In the genomic region with DNA sequence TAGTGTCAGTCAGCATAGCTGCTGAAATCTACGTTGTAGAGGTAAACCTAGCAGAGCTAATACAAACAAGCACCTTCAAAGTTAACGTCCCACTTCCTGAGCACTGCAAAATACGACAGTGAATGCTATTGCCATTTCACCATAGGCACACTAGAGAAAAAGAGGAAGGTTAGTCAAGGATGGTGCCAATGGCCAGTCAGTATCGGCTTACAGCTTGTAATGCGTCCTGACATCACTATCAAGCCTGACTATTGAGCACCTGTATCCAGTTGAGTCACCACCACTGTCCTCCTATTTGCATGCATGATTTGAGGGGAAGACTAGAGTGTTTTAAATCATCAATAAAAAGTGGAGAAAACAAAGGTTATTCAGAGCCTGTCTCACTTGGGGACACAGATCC, we compare ENCODE assay signal across 15 cellular contexts. TPM values are rescaled to one million over a fixed set of nuclear protein-coding genes. Genes with fewer than 3 reads are reported as not detected.
DNase-seq lines count a peak whose midpoint lies in the region; ATAC-seq, FAIRE-seq and TF ChIP-seq lines count a peak whose summit lies in the region.
"Had no signal": no experiment of that assay in that cellular context is flagged by ENCODE, and none has a peak within 500 bp of the region (broad histone marks: within the 10 kb centered on the region; RNA-seq: fewer than 3 reads in every experiment).

No MANE protein-coding gene starts in this region.

- H3K27me3 ChIP-seq in K562 (ENCODE audit: control insufficient read depth in 2 of 2, insufficient read depth in 2 of 2, low read length in 2 of 2): no peaks in the 10 kb centered on the region
- H3K27me3 ChIP-seq in osteoblast (ENCODE audit: insufficient read depth, low read length): no peaks in the 10 kb centered on the region
- no peaks in the 10 kb centered on the region for H3K27me3 ChIP-seq in testis

- POLR2A ChIA-PET in K562 (lab: Yijun Ruan, JAX): interaction anchor here (1.2 to 7.5 kb wide), 2 partner anchors 33 to 58 kb away, joined by 3 to 46 read pairs; no protein-coding TSS in a partner anchor

- H3K4me3 ChIP-seq in K562 (no peak overlapping the region), osteoblast (ENCODE audit: insufficient read depth, low read length) (no peak overlapping the region), testis (no peak overlapping the region)

- H3K4me1 Mint-ChIP-seq in nephron: peaks cover 34% of the 10 kb centered on the region

- WGBS in K562 (ENCODE audit: insufficient coverage, low coverage, missing lambda C conversion rate): 90% methylated on average over 5 of the region's 5 CpGs
- 82 to 85% methylated on average over 5 of the region's 5 CpGs for WGBS in testis, 2 donors

- TF ChIP-seq POLR2A in K562 (conservative IDR thresholded peaks at IDR 0.05) (no peak; the same call in 1 of the 2 replicates), testis (IDR thresholded peaks at IDR 0.05) (no peak)

- no peaks in the 10 kb centered on the region for H3K9me3 Mint-ChIP-seq in nephron

- in situ Hi-C loops in K562 (cut with MboI): no loop called here

- H3K9me1 ChIP-seq in K562 (ENCODE audit: control insufficient read depth, insufficient read depth, low read length): no peaks in the 10 kb centered on the region

- H3K4me3 Mint-ChIP-seq in nephron: no peak overlapping the region
- H3K4me3 Mint-ChIP-seq: activated T-cell treated with anti-CD3 and anti-CD28 coated beads, Interleukin-2, amount 50 U/mL, for 72 hours; T-cell had no signal

- H3K27ac Mint-ChIP-seq in nephron: peak overlapping the region in 2 of 3 experiments; percentile 58 to 68
- H3K27ac Mint-ChIP-seq: activated T-cell treated with anti-CD3 and anti-CD28 coated beads, Interleukin-2, amount 50 U/mL, for 72 hours had no signal

- H3K79me2 ChIP-seq in K562 (ENCODE audit: control insufficient read depth, insufficient read depth, low read length) (no peaks in the 10 kb centered on the region), osteoblast (ENCODE audit: insufficient read depth, low read length) (peaks cover 1% of the 10 kb centered on the region)
- H3K79me2 ChIP-seq: parathyroid adenoma had no signal

- BruUV-seq in K562 (replicated peaks; lab: Mats Ljungman, UMichigan): no TSS peak

- H3K4me2 ChIP-seq in K562 (ENCODE audit: insufficient read depth, low read length) (no peak overlapping the region), osteoblast (ENCODE audit: insufficient read depth, low read length) (no peak overlapping the region)

- H4K20me1 ChIP-seq in K562 (replicated peaks; ENCODE audit: control insufficient read depth, insufficient read depth, low read length): no peaks in the 10 kb centered on the region; the same call in 1 of the 2 replicates
- peaks cover 2% of the 10 kb centered on the region for H4K20me1 ChIP-seq in osteoblast (ENCODE audit: insufficient read depth, low read length)

- intact Hi-C loops in K562 (cut with micrococcal nuclease) (no loop called here), testis (cut with DNase I; ENCODE audit: low total_unique reads) (no loop called here)

- FAIRE-seq in K562 (lab: Jason Lieb, UNC): no peak

- no peak for ATAC-seq in K562
- ATAC-seq: activated T-cell treated with anti-CD3 and anti-CD28 coated beads, Interleukin-2, amount 50 U/mL, for 72 hours; HCT116; T-cell had no signal

- no peak for TF ChIP-seq RAD21 in K562 (CRISPR knock-in tag; conservative IDR thresholded peaks at IDR 0.05 in 1 of 2, IDR thresholded peaks at IDR 0.05 in 1 of 2)

- H3K36me3 ChIP-seq in K562 (ENCODE audit: control insufficient read depth, insufficient read depth, low read length) (peaks cover 69% of the 10 kb centered on the region), osteoblast (ENCODE audit: insufficient read depth, low read length) (peaks cover 60% of the 10 kb centered on the region), testis (ENCODE audit: low read depth, missing control alignments) (no peaks in the 10 kb centered on the region)

- H3K4me1 ChIP-seq in K562 (replicated peaks in 1 of 2; ENCODE audit: control insufficient read depth in 2 of 2, insufficient read depth in 2 of 2, low read length in 2 of 2) (peaks cover 0 to 4% of the 10 kb centered on the region in 2 experiments; a peak in 2 of 5 replicates), osteoblast (ENCODE audit: insufficient read depth, low read length) (no peaks in the 10 kb centered on the region), testis (no peaks in the 10 kb centered on the region)

- H3K27ac ChIP-seq in K562 (ENCODE audit: extremely low read depth, low read depth, low read length): no peak overlapping the region
- no peak overlapping the region for H3K27ac ChIP-seq in osteoblast (ENCODE audit: low read depth, low read length)
- H3K27ac ChIP-seq in testis: no peak overlapping the region
- H3K27ac ChIP-seq: parathyroid adenoma had no signal

- TF ChIP-seq EP300 in K562 (IDR thresholded peaks at IDR 0.05; ENCODE audit: low read length): no peak

- CTCF ChIA-PET in K562 (lab: Yijun Ruan, JAX; ENCODE audit: low intra/inter-chr PET ratio): no interaction called here

- no peak overlapping the region for H2AFZ ChIP-seq in K562 (ENCODE audit: low read depth, low read length)
- no peak overlapping the region for H2AFZ ChIP-seq in osteoblast (ENCODE audit: low read length)
- H2AFZ ChIP-seq: parathyroid adenoma had no signal

- no peaks in the 10 kb centered on the region for H3K9me3 ChIP-seq in K562 (replicated peaks; ENCODE audit: control insufficient read depth, insufficient read depth, low read depth, low read length)
- no peaks in the 10 kb centered on the region for H3K9me3 ChIP-seq in osteoblast (ENCODE audit: low read depth, low read length)
- no peaks in the 10 kb centered on the region for H3K9me3 ChIP-seq in testis

- H3K36me3 Mint-ChIP-seq in nephron (ENCODE audit: low read depth): peaks cover 68% of the 10 kb centered on the region

- no peaks in the 10 kb centered on the region for H3K27me3 Mint-ChIP-seq in nephron (ENCODE audit: low read depth)
- H3K27me3 Mint-ChIP-seq: T-cell had no signal

- DNase-seq in NCI-H2196 (lab: John Stamatoyannopoulos, UW; ENCODE audit: unreplicated experiment): peak; percentile 50
- no peak for DNase-seq in NCI-H2196 treated with DMSO at 0.1 percent for 48 hours (lab: John Stamatoyannopoulos, UW; ENCODE audit: unreplicated experiment)
- DNase-seq in MV-4-11 (lab: John Stamatoyannopoulos, UW): peak; percentile 32
- no peak for DNase-seq in K562 (ENCODE audit: extremely low read depth in 1 of 4, low spot score in 3 of 4)
- DNase-seq in hippocampal formation (lab: John Stamatoyannopoulos, UW): no peak
- no peak for DNase-seq in osteoblast (ENCODE audit: insufficient read length, low spot score, missing footprints)
- DNase-seq in testis: no peak
- DNase-seq: activated T-cell treated with anti-CD3 and anti-CD28 coated beads, Interleukin-2, amount 50 U/mL, for 72 hours; Calu3; mammary epithelial cell; NCI-H2227 treated with DMSO at 0.1 percent for 48 hours; T-cell had no signal

- no peak overlapping the region for H3K9ac ChIP-seq in K562 (ENCODE audit: insufficient read depth in 1 of 2, low read depth in 2 of 2, low read length in 2 of 2)
- H3K9ac ChIP-seq: parathyroid adenoma had no signal

- TF ChIP-seq CTCF in K562 (IDR thresholded peaks at IDR 0.05 in 2 of 3, conservative IDR thresholded peaks at IDR 0.05 in 1 of 3; ENCODE audit: insufficient read depth in 2 of 3, low read depth in 1 of 3, low read length in 3 of 3) (no peak), nephron (IDR thresholded peaks at IDR 0.05; ENCODE audit: unreplicated experiment in 3 of 3) (no peak), osteoblast (IDR thresholded peaks at IDR 0.05; ENCODE audit: extremely low read depth, low read depth, low read length) (no peak), testis (IDR thresholded peaks at IDR 0.05) (no peak)

RNA-seq across cellular contexts. Expression of gene NUCKS1, which starts 34.4 kb away (rescaled TPM):
- total RNA-seq in K562 (2011; cell fraction: chromatin; rRNA removed; ENCODE audit: low replicate concordance): 27.6 and 204 TPM in 2 replicates
- total RNA-seq in K562 (2011; cell fraction: nucleolus; rRNA removed): 10.8 and 27.2 TPM in 2 replicates
- total RNA-seq in K562 (2011; cell fraction: nucleoplasm; rRNA removed): 57.1 and 92.6 TPM in 2 replicates
- total RNA-seq in K562 (2014; rRNA removed) (81.9 and 87.5 TPM in 2 replicates), K562 (2014; rRNA removed; fragmentation: Illumina TruSeq; extraction: Trizol) (232 and 280 TPM in 2 replicates), K562 (2015; rRNA removed; fragmentation: Illumina TruSeq; extraction: Trizol) (236 and 244 TPM in 2 replicates), K562 (2021) (201 and 216 TPM in 2 replicates), osteoblast (132 and 140 TPM in 2 replicates), testis (10 to 100 TPM; 57.7 to 98.6 TPM)
- polyA plus RNA-seq in K562 (2011; rRNA removed) (117 and 149 TPM in 2 replicates), K562 (2014; fragmentation: Illumina TruSeq; extraction: Trizol) (167 and 177 TPM in 2 replicates), K562 (2014; fragmentation: Nextera tagmentation; extraction: Ambion mirVana) (10 to 100 TPM; 66.7 to 83.4 TPM), K562 (2014; rRNA removed) (94.4 and 95.1 TPM in 2 replicates), testis (ENCODE audit: insufficient read depth, low read depth, low replicate concordance) (66.3 TPM)
- 32.1 and 83.7 TPM in 2 replicates for polyA plus RNA-seq in K562 (2011; cell fraction: cytosol; rRNA removed)
- 19.9 and 37.5 TPM in 2 replicates for polyA plus RNA-seq in K562 (2011; cell fraction: nucleus; rRNA removed)
- polyA plus RNA-seq in K562 (2012): 80.3 and 120 TPM in 2 replicates
- 303 and 322 TPM in 2 replicates for polyA minus RNA-seq in K562 (2011; rRNA and poly(A)+ RNA removed)
- polyA minus RNA-seq in K562 (2011; cell fraction: cytosol; rRNA and poly(A)+ RNA removed): 85.8 and 115 TPM in 2 replicates
- 23.7 and 70.9 TPM in 2 replicates for polyA minus RNA-seq in K562 (2011; cell fraction: nucleus; rRNA and poly(A)+ RNA removed)

RNA-seq across cellular contexts. Expression of gene SLC45A3, which starts 35.3 kb away (rescaled TPM):
- total RNA-seq in K562 (2011; cell fraction: chromatin; rRNA removed; ENCODE audit: low replicate concordance): 7.0 and 13.6 TPM in 2 replicates
- total RNA-seq in K562 (2011; cell fraction: nucleolus; rRNA removed): 10.5 and 12.5 TPM in 2 replicates
- 8.7 and 12.1 TPM in 2 replicates for total RNA-seq in K562 (2011; cell fraction: nucleoplasm; rRNA removed)
- total RNA-seq in K562 (2014; rRNA removed) (1.5 and 2.8 TPM in 2 replicates), K562 (2014; rRNA removed; fragmentation: Illumina TruSeq; extraction: Trizol) (0.87 and 1.1 TPM in 2 replicates), K562 (2015; rRNA removed; fragmentation: Illumina TruSeq; extraction: Trizol) (0.60 and 0.83 TPM in 2 replicates), K562 (2021) (2.5 and 3.0 TPM in 2 replicates), osteoblast (1.1 and 1.5 TPM in 2 replicates), testis (1 to 10 TPM; 7.3 to 8.9 TPM)
- polyA plus RNA-seq in K562 (2011; rRNA removed) (3.3 and 3.5 TPM in 2 replicates), K562 (2014; fragmentation: Illumina TruSeq; extraction: Trizol) (1.3 and 1.7 TPM in 2 replicates), K562 (2014; fragmentation: Nextera tagmentation; extraction: Ambion mirVana) (under 1 TPM; 0.06 to 0.10 TPM), K562 (2014; rRNA removed) (2.4 TPM in 2 replicates), testis (ENCODE audit: insufficient read depth, low read depth, low replicate concordance) (4.5 TPM)
- polyA plus RNA-seq in K562 (2011; cell fraction: cytosol; rRNA removed): 2.7 and 5.8 TPM in 2 replicates
- polyA plus RNA-seq in K562 (2011; cell fraction: nucleus; rRNA removed): 11.2 and 15.9 TPM in 2 replicates
- 1.4 and 4.0 TPM in 2 replicates for polyA plus RNA-seq in K562 (2012)
- 0.84 and 1.5 TPM in 2 replicates for polyA minus RNA-seq in K562 (2011; rRNA and poly(A)+ RNA removed)
- polyA minus RNA-seq in K562 (2011; cell fraction: cytosol; rRNA and poly(A)+ RNA removed): 1.3 and 1.8 TPM in 2 replicates
- 2.4 and 2.8 TPM in 2 replicates for polyA minus RNA-seq in K562 (2011; cell fraction: nucleus; rRNA and poly(A)+ RNA removed)

RNA-seq across cellular contexts. Expression of gene RAB29, which starts 59.7 kb away (rescaled TPM):
- total RNA-seq in K562 (2011; cell fraction: chromatin; rRNA removed; ENCODE audit: low replicate concordance): 9.7 and 12.5 TPM in 2 replicates
- 7.2 and 7.7 TPM in 2 replicates for total RNA-seq in K562 (2011; cell fraction: nucleolus; rRNA removed)
- 8.9 and 11.8 TPM in 2 replicates for total RNA-seq in K562 (2011; cell fraction: nucleoplasm; rRNA removed)
- 6.9 and 7.7 TPM in 2 replicates for total RNA-seq in K562 (2014; rRNA removed)
- total RNA-seq in K562 (2014; rRNA removed; fragmentation: Illumina TruSeq; extraction: Trizol): 8.5 and 10.2 TPM in 2 replicates
- total RNA-seq in K562 (2015; rRNA removed; fragmentation: Illumina TruSeq; extraction: Trizol): 9.9 and 11.5 TPM in 2 replicates
- 7.8 and 8.0 TPM in 2 replicates for total RNA-seq in K562 (2021)
- polyA plus RNA-seq in K562 (2011; rRNA removed): 9.9 and 17.6 TPM in 2 replicates
- polyA plus RNA-seq in K562 (2011; cell fraction: cytosol; rRNA removed): 11.0 and 14.5 TPM in 2 replicates
- polyA plus RNA-seq in K562 (2011; cell fraction: nucleus; rRNA removed): 7.4 and 13.4 TPM in 2 replicates
- 11.1 and 11.3 TPM in 2 replicates for polyA plus RNA-seq in K562 (2012)
- polyA plus RNA-seq in K562 (2014; fragmentation: Illumina TruSeq; extraction: Trizol): 11.1 and 13.9 TPM in 2 replicates
- polyA plus RNA-seq in K562 (2014; fragmentation: Nextera tagmentation; extraction: Ambion mirVana): 1 to 10 TPM; 6.3 to 7.5 TPM
- polyA plus RNA-seq in K562 (2014; rRNA removed): 7.2 and 10.8 TPM in 2 replicates
- polyA minus RNA-seq in K562 (2011; rRNA and poly(A)+ RNA removed): 6.1 and 11.9 TPM in 2 replicates
- 3.5 and 7.2 TPM in 2 replicates for polyA minus RNA-seq in K562 (2011; cell fraction: cytosol; rRNA and poly(A)+ RNA removed)
- polyA minus RNA-seq in K562 (2011; cell fraction: nucleus; rRNA and poly(A)+ RNA removed): 4.1 and 4.8 TPM in 2 replicates
- 37.6 and 43.3 TPM in 2 replicates for total RNA-seq in osteoblast
- 10 to 100 TPM in 1 of 2 donors, 1 to 10 TPM in 1; 7.4 to 10.8 TPM for total RNA-seq in testis
- polyA plus RNA-seq in testis (ENCODE audit: insufficient read depth, low read depth, low replicate concordance): 8.3 TPM

Comparison
In these comparisons a context has a peak if more than half of its experiments do, and no peak if none do; other contexts are left out.
1. DNase-seq: peak in NCI-H2196 (single experiment) and MV-4-11 (single experiment); none in NCI-H2196 treated with DMSO at 0.1 percent for 48 hours (single experiment), K562 (0 of 4), hippocampal formation (0 of 2), osteoblast (single experiment) and testis (single experiment).